Comparison of ENCODE assay signal across 8 cellular contexts in genomic region chr15:74889390-74889881, GRCh38. TPM values are rescaled to one million over a fixed set of nuclear protein-coding genes. Genes with fewer than 3 reads are reported as not detected.
DNase-seq lines count a peak whose midpoint lies in the region; ATAC-seq and TF ChIP-seq lines count a peak whose summit lies in the region.

No MANE protein-coding gene starts in this region.

- H3K4me3 Mint-ChIP-seq in CD14-positive monocyte = peak overlapping the region; percentile 91 to 96

- peaks cover 3% of the 10 kb centered on the region for H3K4me1 ChIP-seq in NT2/D1 (ENCODE audit: insufficient read depth, insufficient read length)

- peaks cover 0 to 5% (median 0%) of the 10 kb centered on the region in 3 donors for H3K27me3 Mint-ChIP-seq in CD14-positive monocyte (ENCODE audit: low read depth in 3 of 3)

- H3K4me1 Mint-ChIP-seq in CD14-positive monocyte = peaks cover 51% of the 10 kb centered on the region

- no peak for DNase-seq in CD14-positive monocyte (ENCODE audit: low spot score)
- DNase-seq in NT2/D1 (ENCODE audit: low read depth, low spot score) = no peak
- DNase-seq in cardiac fibroblast (ENCODE audit: low read depth in 2 of 2) = peak; percentile 43 to 55
- DNase-seq in substantia nigra (lab: John Stamatoyannopoulos, UW) = peak in 32 of 49 donors; percentile 5 to 81 (median 37)
- no peak for DNase-seq in germinal center (ENCODE audit: low spot score)

- peaks cover 0 to 2% (median 0%) of the 10 kb centered on the region in 7 donors for H3K9me3 Mint-ChIP-seq in CD14-positive monocyte

- ATAC-seq in GM21619 (IDR thresholded peaks at IDR 0.05; ENCODE audit: unreplicated experiment) (peak; percentile 10), GM21786 (IDR thresholded peaks at IDR 0.05; ENCODE audit: unreplicated experiment) (no peak)

- peak overlapping the region; percentile 61 for H3K9ac ChIP-seq in NT2/D1 (ENCODE audit: insufficient read length, low read depth)

- H3K36me3 Mint-ChIP-seq in CD14-positive monocyte = peaks cover 15 to 24% of the 10 kb centered on the region in 2 donors

- H3K4me3 ChIP-seq in NT2/D1 (ENCODE audit: insufficient read length, low read depth) (peak overlapping the region; percentile 95), cardiac fibroblast (replicated peaks in 1 of 2; ENCODE audit: low read depth in 2 of 2, low read length in 2 of 2) (peak overlapping the region; percentile 99 to 100)

- intact Hi-C loops in CD14-positive monocyte (cut with micrococcal nuclease) = no loop called here

- H3K27me3 ChIP-seq in NT2/D1 (ENCODE audit: insufficient read depth, insufficient read length) (no peaks in the 10 kb centered on the region), layer of hippocampus (ENCODE audit: control insufficient read depth, insufficient read depth, low read length) (no peaks in the 10 kb centered on the region)

- peaks cover 30% of the 10 kb centered on the region for H3K36me3 ChIP-seq in NT2/D1 (ENCODE audit: insufficient read depth, insufficient read length, low read length)

- H3K27ac Mint-ChIP-seq in CD14-positive monocyte = peak overlapping the region; percentile 55 to 88 (median 77)

- no peaks in the 10 kb centered on the region for H3K9me3 ChIP-seq in NT2/D1 (ENCODE audit: insufficient read depth, low read length)

- TF ChIP-seq CTCF in CD14-positive monocyte (IDR thresholded peaks at IDR 0.05) = no peak
- TF ChIP-seq CTCF in cardiac fibroblast (IDR thresholded peaks at IDR 0.05; ENCODE audit: low read depth, low read length) = no peak

- peak overlapping the region; percentile 81 for H3K27ac ChIP-seq in layer of hippocampus (ENCODE audit: low read depth, low read length)
- peak overlapping the region; percentile 58 for H3K27ac ChIP-seq in substantia nigra (ENCODE audit: low read depth, low read length, poor library complexity, severe bottlenecking)

RNA-seq across cellular contexts. Expression of gene MPI, which starts 0.4 kb away (rescaled TPM):
- 10 to 100 TPM; 19.2 to 19.7 TPM for polyA plus RNA-seq in CD14-positive monocyte

RNA-seq across cellular contexts. Expression of gene SCAMP2, which starts 16.3 kb away (rescaled TPM):
- polyA plus RNA-seq in CD14-positive monocyte = 100 to 1,000 TPM; 124 to 158 TPM

RNA-seq across cellular contexts. Expression of gene FAM219B, which starts 17.2 kb away (rescaled TPM):
- 10 to 100 TPM; 11.7 to 17.1 TPM for polyA plus RNA-seq in CD14-positive monocyte

RNA-seq across cellular contexts. Expression of gene ULK3, which starts 46.5 kb away (rescaled TPM):
- 10 to 100 TPM in 1 of 2 donors, 1 to 10 TPM in 1; 9.4 to 16.0 TPM for polyA plus RNA-seq in CD14-positive monocyte

RNA-seq across cellular contexts. Expression of gene COX5A, which starts 48.4 kb away (rescaled TPM):
- 100 to 1,000 TPM; 434 to 498 TPM for polyA plus RNA-seq in CD14-positive monocyte

Comparison
In these comparisons a context has a peak if more than half of its experiments do, and no peak if none do; other contexts are left out.
1. DNase-seq: peak in cardiac fibroblast (2 of 2) and substantia nigra (32 of 49); none in CD14-positive monocyte (single experiment), NT2/D1 (single experiment) and germinal center (single experiment).